ENCODE assay signal across 1 cellular context in the genomic region with DNA sequence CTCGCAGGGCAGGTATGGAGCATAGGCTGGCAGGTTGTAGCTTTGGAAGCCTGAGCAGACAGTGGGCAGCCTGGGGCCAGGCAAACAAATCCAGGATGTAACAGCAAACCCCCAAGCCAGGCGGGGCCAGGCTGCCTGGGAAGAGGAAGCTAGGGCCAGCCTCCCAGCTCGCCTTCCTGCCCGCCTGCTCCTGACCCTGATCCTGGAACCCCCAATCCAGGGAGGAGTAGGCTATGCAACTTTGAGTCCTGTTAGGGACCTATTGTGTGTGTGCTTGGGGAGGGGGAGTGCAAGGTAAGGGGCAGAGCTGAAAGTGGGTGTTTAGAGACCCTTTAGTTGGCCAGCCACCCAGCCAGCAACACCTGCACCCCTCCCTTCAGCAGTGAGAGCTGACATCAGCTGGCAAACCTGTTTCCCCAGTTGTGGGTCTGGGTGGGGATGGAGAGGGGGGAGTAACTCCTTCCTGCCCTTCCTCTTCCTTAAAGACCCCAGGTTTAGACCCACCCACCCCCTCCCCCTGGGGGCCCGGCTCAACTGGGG.
TF ChIP-seq lines count a peak whose summit lies in the region.

No MANE protein-coding gene starts in this region.

TF ChIP-seq in GM12878, 131 proteins besides CTCF, POLR2A, EP300 and RAD21 (continued from another document):
- TF ChIP-seq, protein P1, sequence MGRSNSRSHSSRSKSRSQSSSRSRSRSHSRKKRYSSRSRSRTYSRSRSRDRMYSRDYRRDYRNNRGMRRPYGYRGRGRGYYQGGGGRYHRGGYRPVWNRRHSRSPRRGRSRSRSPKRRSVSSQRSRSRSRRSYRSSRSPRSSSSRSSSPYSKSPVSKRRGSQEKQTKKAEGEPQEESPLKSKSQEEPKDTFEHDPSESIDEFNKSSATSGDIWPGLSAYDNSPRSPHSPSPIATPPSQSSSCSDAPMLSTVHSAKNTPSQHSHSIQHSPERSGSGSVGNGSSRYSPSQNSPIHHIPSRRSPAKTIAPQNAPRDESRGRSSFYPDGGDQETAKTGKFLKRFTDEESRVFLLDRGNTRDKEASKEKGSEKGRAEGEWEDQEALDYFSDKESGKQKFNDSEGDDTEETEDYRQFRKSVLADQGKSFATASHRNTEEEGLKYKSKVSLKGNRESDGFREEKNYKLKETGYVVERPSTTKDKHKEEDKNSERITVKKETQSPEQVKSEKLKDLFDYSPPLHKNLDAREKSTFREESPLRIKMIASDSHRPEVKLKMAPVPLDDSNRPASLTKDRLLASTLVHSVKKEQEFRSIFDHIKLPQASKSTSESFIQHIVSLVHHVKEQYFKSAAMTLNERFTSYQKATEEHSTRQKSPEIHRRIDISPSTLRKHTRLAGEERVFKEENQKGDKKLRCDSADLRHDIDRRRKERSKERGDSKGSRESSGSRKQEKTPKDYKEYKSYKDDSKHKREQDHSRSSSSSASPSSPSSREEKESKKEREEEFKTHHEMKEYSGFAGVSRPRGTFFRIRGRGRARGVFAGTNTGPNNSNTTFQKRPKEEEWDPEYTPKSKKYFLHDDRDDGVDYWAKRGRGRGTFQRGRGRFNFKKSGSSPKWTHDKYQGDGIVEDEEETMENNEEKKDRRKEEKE (IDR thresholded peaks at IDR 0.05), result no peak
- TF ChIP-seq EGR1 (IDR thresholded peaks at IDR 0.05; ENCODE audit: borderline replicate concordance in 1 of 2, low read depth in 2 of 2, low read length in 2 of 2), result no peak
- TF ChIP-seq ZNF217 (IDR thresholded peaks at IDR 0.05), result no peak
- no peak for TF ChIP-seq POLR2AphosphoS5 (IDR thresholded peaks at IDR 0.05; ENCODE audit: low read length)
- TF ChIP-seq IKZF2 (IDR thresholded peaks at IDR 0.05), result no peak
- no peak for TF ChIP-seq LARP7 (IDR thresholded peaks at IDR 0.05)
- TF ChIP-seq, protein P2, sequence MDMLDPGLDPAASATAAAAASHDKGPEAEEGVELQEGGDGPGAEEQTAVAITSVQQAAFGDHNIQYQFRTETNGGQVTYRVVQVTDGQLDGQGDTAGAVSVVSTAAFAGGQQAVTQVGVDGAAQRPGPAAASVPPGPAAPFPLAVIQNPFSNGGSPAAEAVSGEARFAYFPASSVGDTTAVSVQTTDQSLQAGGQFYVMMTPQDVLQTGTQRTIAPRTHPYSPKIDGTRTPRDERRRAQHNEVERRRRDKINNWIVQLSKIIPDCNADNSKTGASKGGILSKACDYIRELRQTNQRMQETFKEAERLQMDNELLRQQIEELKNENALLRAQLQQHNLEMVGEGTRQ (IDR thresholded peaks at IDR 0.05; ENCODE audit: borderline replicate concordance, low read depth, low read length), result no peak
